23 cellular contexts compared by ENCODE assay signal in genomic region chr1:62185677-62186076, GRCh38. TPM values are rescaled to one million over a fixed set of nuclear protein-coding genes. Genes with fewer than 3 reads are reported as not detected.
"Had no signal": no experiment of that assay in that cellular context is flagged by ENCODE, and none has a peak within 500 bp of the region (broad histone marks: within the 10 kb centered on the region; RNA-seq: fewer than 3 reads in every experiment).

No MANE protein-coding gene starts in this region.

- H3K9ac ChIP-seq: SK-N-SH had no signal

- DNase-seq: KBM-7, MV-4-11, NCI-H1048, NCI-H1105, NCI-H1417, NCI-H1436 treated with DMSO at 0.1 percent for 48 hours, NCI-H1694, NCI-H187 treated with DMSO at 0.1 percent for 48 hours, NCI-H2029 treated with DMSO at 0.1 percent for 48 hours, NCI-H345, NCI-H524, NCI-H69, NCI-H774, SHP77, SK-N-SH, SW 1271 had no signal

- H3K9me3 ChIP-seq: SK-N-SH had no signal

- H3K27ac ChIP-seq: RWPE1 had no signal

- H3K4me2 ChIP-seq: SK-N-SH had no signal

- FAIRE-seq: RCC 7860 had no signal

RNA-seq across cellular contexts. Expression of gene L1TD1, which starts 9.0 kb away (rescaled TPM):
- total RNA-seq: HT-29, LHCN-M2, MCF 10A, NCI-H460, SK-MEL-5 had no signal
- polyA plus RNA-seq: SK-N-SH had no signal
